9 cellular contexts compared by ENCODE assay signal in the genomic region with DNA sequence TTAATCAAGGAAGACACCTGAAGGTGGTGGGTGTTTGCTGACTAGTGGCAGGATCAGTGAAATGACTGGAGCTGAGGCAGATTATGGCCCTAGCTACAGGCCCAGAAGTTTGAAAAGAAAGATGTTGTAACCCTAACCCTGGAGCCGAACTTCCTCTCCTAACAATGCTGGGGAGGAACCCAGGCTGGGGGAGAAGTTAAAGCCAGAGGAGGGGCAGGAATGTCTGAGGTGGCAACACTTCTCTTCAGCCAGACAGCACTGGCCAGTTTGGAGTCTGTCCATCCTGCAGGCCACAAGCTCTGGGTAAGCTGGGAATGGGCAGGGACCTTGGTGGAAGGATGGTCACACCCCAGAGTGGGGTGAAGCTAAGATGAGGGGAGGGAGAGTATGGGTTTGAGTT. TPM values are rescaled to one million over a fixed set of nuclear protein-coding genes. Genes with fewer than 3 reads are reported as not detected.
DNase-seq lines count a peak whose midpoint lies in the region; ATAC-seq and TF ChIP-seq lines count a peak whose summit lies in the region.
"Had no signal": no experiment of that assay in that cellular context is flagged by ENCODE, and none has a peak within 500 bp of the region (broad histone marks: within the 10 kb centered on the region; RNA-seq: fewer than 3 reads in every experiment).

A gene (plus strand): TSS at position 265 of the 400 bp plus-strand sequence. CDS start 1,023 bp downstream, outside the sequence.

- peak within 1 kb of the TSS; percentile 64 for H3K27ac ChIP-seq in OCI-LY7 (ENCODE audit: low read depth, low read length, poor library complexity, severe bottlenecking)
- H3K27ac ChIP-seq: KMS-11 had no signal

- H3K9me2 ChIP-seq in OCI-LY7 (ENCODE audit: insufficient read depth, low read length), result no peaks in the 10 kb centered on the region

- peak within 1 kb of the TSS; percentile 38 for H3K4me3 ChIP-seq in GM12875 (ENCODE audit: low read depth, low read length)
- H3K4me3 ChIP-seq in OCI-LY7 (ENCODE audit: low read depth, low read length, poor library complexity, severe bottlenecking), result peak within 1 kb of the TSS; percentile 4

- POLR2A ChIA-PET in OCI-LY7 (lab: Charles Lee), result interaction anchor here (0.8 to 3.4 kb wide), 4 partner anchors 12 to 39 kb away, joined by 3 to 19 read pairs (median 4); a partner anchor contains a TSS

- H3K9me3 ChIP-seq in OCI-LY7 (ENCODE audit: low read length), result no peaks in the 10 kb centered on the region

- H3K4me1 Mint-ChIP-seq in dendritic cell treated with granulocyte-macrophage colony-stimulating factor and Interleukin-4, amounts not matched to agents 40 ng/mL and 50 ng/mL, for 4 days (ENCODE audit: low read depth), result peaks cover 72% of the 10 kb centered on the region
- peaks cover 25% of the 10 kb centered on the region for H3K4me1 Mint-ChIP-seq in HFFc6 (ENCODE audit: low read depth)

- CTCF ChIA-PET in OCI-LY7 (lab: Charles Lee; ENCODE audit: unreplicated experiment), result interaction anchor here (1.2 to 1.7 kb wide), 2 partner anchors 10 to 15 kb away, joined by 3 to 5 read pairs; a partner anchor contains a TSS

- DNase-seq in OCI-LY7 (ENCODE audit: low spot score) (no peak), pons (ENCODE audit: low spot score) (peak; percentile 77), HFFc6 (no peak)

- TF ChIP-seq CTCF in GM12875 (IDR thresholded peaks at IDR 0.05; ENCODE audit: borderline replicate concordance, insufficient read depth, low read depth, low read length), result no peak
- no peak for TF ChIP-seq CTCF in OCI-LY7 (conservative IDR thresholded peaks at IDR 0.05; ENCODE audit: low read length)
- TF ChIP-seq CTCF in HFFc6 (IDR thresholded peaks at IDR 0.05), result no peak

- no TSS peak for BruUV-seq in OCI-LY7 (replicated peaks; lab: Mats Ljungman, UMichigan)

- peaks cover 55% of the 10 kb centered on the region for H3K36me3 Mint-ChIP-seq in dendritic cell treated with granulocyte-macrophage colony-stimulating factor and Interleukin-4, amounts not matched to agents 40 ng/mL and 50 ng/mL, for 4 days (ENCODE audit: low read depth)
- no peaks in the 10 kb centered on the region for H3K36me3 Mint-ChIP-seq in HFFc6 (ENCODE audit: low read depth)

- no peaks in the 10 kb centered on the region for H3K9me3 Mint-ChIP-seq in dendritic cell treated with granulocyte-macrophage colony-stimulating factor and Interleukin-4, amounts not matched to agents 40 ng/mL and 50 ng/mL, for 4 days
- H3K9me3 Mint-ChIP-seq in HFFc6, result no peaks in the 10 kb centered on the region

- no peak for ATAC-seq in GM18517 (IDR thresholded peaks at IDR 0.05; ENCODE audit: unreplicated experiment)
- ATAC-seq in GM21390 (IDR thresholded peaks at IDR 0.05; ENCODE audit: unreplicated experiment), result no peak
- ATAC-seq in GM18520 (IDR thresholded peaks at IDR 0.05; ENCODE audit: unreplicated experiment), result no peak

- H3K4me3 Mint-ChIP-seq in dendritic cell treated with granulocyte-macrophage colony-stimulating factor and Interleukin-4, amounts not matched to agents 40 ng/mL and 50 ng/mL, for 4 days, result peak within 1 kb of the TSS; percentile 80
- H3K4me3 Mint-ChIP-seq in HFFc6, result no peak within 1 kb of the TSS

- no peaks in the 10 kb centered on the region for H4K20me1 ChIP-seq in OCI-LY7 (ENCODE audit: insufficient read depth, low read length)

- no peaks in the 10 kb centered on the region for H3K36me3 ChIP-seq in OCI-LY7 (ENCODE audit: insufficient read depth, low read length)

- H3K79me2 ChIP-seq in OCI-LY7 (ENCODE audit: insufficient read depth, low read depth, low read length), result peaks cover 11% of the 10 kb centered on the region; the same call in 1 of the 2 replicates

- no peaks in the 10 kb centered on the region for H3K27me3 Mint-ChIP-seq in dendritic cell treated with granulocyte-macrophage colony-stimulating factor and Interleukin-4, amounts not matched to agents 40 ng/mL and 50 ng/mL, for 4 days
- no peaks in the 10 kb centered on the region for H3K27me3 Mint-ChIP-seq in HFFc6 (ENCODE audit: insufficient read depth)

- H2AFZ ChIP-seq in OCI-LY7 (ENCODE audit: low read length), result peak within 1 kb of the TSS; percentile 45

- peak within 1 kb of the TSS; percentile 64 for H3K4me2 ChIP-seq in OCI-LY7 (ENCODE audit: low read length)
- H3K4me2 ChIP-seq: KMS-11 had no signal

- H3K4me1 ChIP-seq in OCI-LY7 (ENCODE audit: insufficient read depth, low read length, poor library complexity, severe bottlenecking), result peaks cover 67% of the 10 kb centered on the region

- intact Hi-C loops in OCI-LY7 (cut with micrococcal nuclease; ENCODE audit: unreplicated experiment), result loop anchor here (10.0 kb wide), 1 partner anchor 181 kb away; a partner anchor contains a TSS
- intact Hi-C loops in dendritic cell treated with granulocyte-macrophage colony-stimulating factor and Interleukin-4, amounts not matched to agents 40 ng/mL and 50 ng/mL, for 4 days (cut with micrococcal nuclease), result no loop called here

- peak within 1 kb of the TSS; percentile 68 for H3K27ac Mint-ChIP-seq in dendritic cell treated with granulocyte-macrophage colony-stimulating factor and Interleukin-4, amounts not matched to agents 40 ng/mL and 50 ng/mL, for 4 days
- H3K27ac Mint-ChIP-seq in HFFc6, result no peak within 1 kb of the TSS

RNA-seq across cellular contexts. Expression of the gene that starts here (rescaled TPM):
- total RNA-seq in OCI-LY7 (2014; rRNA removed; shearing (Covaris generic)), result 1.2 and 3.0 TPM in 2 replicates
- 4.2 and 4.9 TPM in 2 replicates for total RNA-seq in OCI-LY7 (2022)
- not detected for total RNA-seq in HFFc6 (2021; fragmentation: NEBNext Ultra II Directional; extraction: Animal tissue kit (Norgen Biotek cat#: 25700))
